9 cellular contexts compared by ENCODE assay signal in genomic region chr11:46348986-46349401, GRCh38. TPM values are rescaled to one million over a fixed set of nuclear protein-coding genes. Genes with fewer than 3 reads are reported as not detected.
A peak's percentile ranks its signal among the peaks of the same experiment; 100 is the strongest.
DNase-seq lines count a peak whose midpoint lies in the region; ATAC-seq and TF ChIP-seq lines count a peak whose summit lies in the region.
"Had no signal": no experiment of that assay in that cellular context is flagged by ENCODE, and none has a peak within 500 bp of the region (broad histone marks: within the 10 kb centered on the region; RNA-seq: fewer than 3 reads in every experiment).

No MANE protein-coding gene starts in this region.

- H3K27ac ChIP-seq in heart left ventricle (peak overlapping the region in 5 of 12 donors; percentile 44 to 86 (median 74)), right atrium auricular region (peak overlapping the region; percentile 78 to 87), thymus (ENCODE audit: low read depth) (peak overlapping the region; percentile 86)

- H3K9me3 ChIP-seq in heart left ventricle = no peaks in the 10 kb centered on the region
- no peaks in the 10 kb centered on the region for H3K9me3 ChIP-seq in right atrium auricular region
- H3K9me3 ChIP-seq in thymus (ENCODE audit: control insufficient read depth) = no peaks in the 10 kb centered on the region

- peak overlapping the region; percentile 89 for H3K4me3 Mint-ChIP-seq in activated CD8-positive, alpha-beta memory T cell treated with anti-CD3 and anti-CD28 coated beads, Interleukin-2, amount 10 ng/mL, durations not matched to agents 7 days and 5 days

- H3K27ac Mint-ChIP-seq in activated CD8-positive, alpha-beta memory T cell treated with anti-CD3 and anti-CD28 coated beads, Interleukin-2, amount 10 ng/mL, durations not matched to agents 7 days and 5 days = peak overlapping the region; percentile 94

- no peaks in the 10 kb centered on the region for H3K9me3 Mint-ChIP-seq in activated CD8-positive, alpha-beta memory T cell treated with anti-CD3 and anti-CD28 coated beads, Interleukin-2, amount 10 ng/mL, durations not matched to agents 7 days and 5 days (ENCODE audit: low read depth)

- peaks cover 77% of the 10 kb centered on the region for H3K4me1 Mint-ChIP-seq in activated CD8-positive, alpha-beta memory T cell treated with anti-CD3 and anti-CD28 coated beads, Interleukin-2, amount 10 ng/mL, durations not matched to agents 7 days and 5 days

- H3K4me3 ChIP-seq in heart left ventricle = peak overlapping the region in 7 of 12 donors; percentile 4 to 95 (median 83)
- H3K4me3 ChIP-seq in right atrium auricular region = no peak overlapping the region
- peak overlapping the region; percentile 78 for H3K4me3 ChIP-seq in thymus (ENCODE audit: low read length)

- CTCF ChIA-PET in activated CD8-positive, alpha-beta memory T cell treated with anti-CD3 and anti-CD28 coated beads, Interleukin-2, amount 10 ng/mL, durations not matched to agents 7 days and 5 days (lab: Charles Lee) = interaction anchor here (0.7 to 18.5 kb wide), 13 partner anchors 13 to 269 kb away, joined by 3 to 444 read pairs (median 5); partner anchors contain the start of genes AMBRA1, ATG13, CHRM4 and HARBI1

- WGBS in heart left ventricle, 4 donors = 53 to 69% (median 59%) methylated on average over 9 of the region's 9 CpGs
- WGBS in thymus = 4% methylated on average over 9 of the region's 9 CpGs

- DNase-seq in heart left ventricle (no peak), left ventricle myocardium superior (no peak), right atrium auricular region (ENCODE audit: low spot score) (no peak), NCI-H1092 (lab: John Stamatoyannopoulos, UW) (no peak), DMS114 treated with DMSO at 0.1 percent for 48 hours (lab: John Stamatoyannopoulos, UW; ENCODE audit: unreplicated experiment) (no peak), midbrain (lab: John Stamatoyannopoulos, UW) (no peak)
- DNase-seq in activated CD8-positive, alpha-beta memory T cell treated with anti-CD3 and anti-CD28 coated beads, Interleukin-2, amount 10 ng/mL, durations not matched to agents 7 days and 5 days = peak; percentile 85

- no peak for TF ChIP-seq POLR2A in heart left ventricle (IDR thresholded peaks at IDR 0.05)

- intact Hi-C loops in heart left ventricle (cut with DNase I) (loop anchor here in 1 of 10 donors (2.0 kb wide), 1 partner anchor 16 kb away; no protein-coding TSS in a partner anchor), left ventricle myocardium superior (cut with micrococcal nuclease) (no loop called here)

- H3K27me3 ChIP-seq in heart left ventricle (no peaks in the 10 kb centered on the region), right atrium auricular region (no peaks in the 10 kb centered on the region), thymus (ENCODE audit: control insufficient read depth, insufficient read depth) (no peaks in the 10 kb centered on the region)

- no peak for ATAC-seq in heart left ventricle
- ATAC-seq in left ventricle myocardium superior = no peak
- peak; percentile 43 for ATAC-seq in activated CD8-positive, alpha-beta memory T cell treated with anti-CD3 and anti-CD28 coated beads, Interleukin-2, amount 10 ng/mL, durations not matched to agents 7 days and 5 days

- peaks cover 10% of the 10 kb centered on the region for H3K27me3 Mint-ChIP-seq in activated CD8-positive, alpha-beta memory T cell treated with anti-CD3 and anti-CD28 coated beads, Interleukin-2, amount 10 ng/mL, durations not matched to agents 7 days and 5 days

- TF ChIP-seq CTCF in heart left ventricle (IDR thresholded peaks at IDR 0.05) = no peak
- TF ChIP-seq CTCF in right atrium auricular region (IDR thresholded peaks at IDR 0.05) = no peak

- H3K36me3 Mint-ChIP-seq in activated CD8-positive, alpha-beta memory T cell treated with anti-CD3 and anti-CD28 coated beads, Interleukin-2, amount 10 ng/mL, durations not matched to agents 7 days and 5 days = peaks cover 3% of the 10 kb centered on the region

- H3K36me3 ChIP-seq in heart left ventricle (peaks cover 0 to 5% (median 0%) of the 10 kb centered on the region in 9 donors), right atrium auricular region (no peaks in the 10 kb centered on the region), thymus (ENCODE audit: control insufficient read depth, insufficient read depth) (peaks cover 11% of the 10 kb centered on the region)

- H3K4me1 ChIP-seq in heart left ventricle = peaks cover 5 to 76% (median 56%) of the 10 kb centered on the region in 12 donors
- peaks cover 0 to 88% of the 10 kb centered on the region in 2 donors for H3K4me1 ChIP-seq in right atrium auricular region
- H3K4me1 ChIP-seq in thymus (ENCODE audit: control insufficient read depth, insufficient read depth, low read length) = peaks cover 63% of the 10 kb centered on the region

RNA-seq across cellular contexts. Expression of gene DGKZ, which starts 1.7 kb away (rescaled TPM):
- total RNA-seq in heart left ventricle = 100 to 1,000 TPM in 1 of 9 donors, 10 to 100 TPM in 8; 57.9 to 114 (median 62.5) TPM
- 10 to 100 TPM; 41.7 to 59.5 TPM for polyA plus RNA-seq in heart left ventricle
- total RNA-seq in left ventricle myocardium superior = 71.7 TPM
- 100 to 1,000 TPM in 1 of 2 experiments, 10 to 100 TPM in 1; 96.9 to 132 TPM for total RNA-seq in activated CD8-positive, alpha-beta memory T cell treated with anti-CD3 and anti-CD28 coated beads, Interleukin-2, amount 10 ng/mL, durations not matched to agents 7 days and 5 days
- 100 to 1,000 TPM in 1 of 2 donors, 10 to 100 TPM in 1; 91.7 to 116 TPM for total RNA-seq in right atrium auricular region
- polyA plus RNA-seq in thymus = 139 TPM

RNA-seq across cellular contexts. Expression of gene MDK, which starts 32.5 kb away (rescaled TPM):
- total RNA-seq in heart left ventricle = 10 to 100 TPM in 3 of 9 donors, 1 to 10 TPM in 6; 1.9 to 26.5 (median 7.9) TPM
- polyA plus RNA-seq in heart left ventricle = 1 to 10 TPM; 2.3 to 4.8 TPM
- total RNA-seq in left ventricle myocardium superior = 5.7 TPM
- 1 to 10 TPM; 1.6 to 5.0 TPM for total RNA-seq in activated CD8-positive, alpha-beta memory T cell treated with anti-CD3 and anti-CD28 coated beads, Interleukin-2, amount 10 ng/mL, durations not matched to agents 7 days and 5 days
- total RNA-seq in right atrium auricular region = 10 to 100 TPM; 11.9 to 26.4 TPM
- 150 TPM for polyA plus RNA-seq in thymus

RNA-seq across cellular contexts. Expression of gene CHRM4, which starts 42.6 kb away (rescaled TPM):
- total RNA-seq in heart left ventricle = under 1 TPM in 3 of 9 donors, not detected in 6; 0.15 to 0.27 (median 0.20) TPM
- polyA plus RNA-seq in heart left ventricle = under 1 TPM in 1 of 2 donors, not detected in 1; 0.08 TPM
- not detected for total RNA-seq in left ventricle myocardium superior
- under 1 TPM in 1 of 2 experiments, not detected in 1; 0.18 TPM for total RNA-seq in activated CD8-positive, alpha-beta memory T cell treated with anti-CD3 and anti-CD28 coated beads, Interleukin-2, amount 10 ng/mL, durations not matched to agents 7 days and 5 days
- total RNA-seq in right atrium auricular region = under 1 TPM in 1 of 2 donors, not detected in 1; 0.28 TPM
- 0.23 TPM for polyA plus RNA-seq in thymus
- total RNA-seq: NCI-H460 had no signal

Comparison
In these comparisons a context has a peak if more than half of its experiments do, and no peak if none do; other contexts are left out.
1. H3K4me3 ChIP-seq: peak in heart left ventricle (7 of 12) and thymus (single experiment); none in right atrium auricular region (0 of 2).